In the genomic region with DNA sequence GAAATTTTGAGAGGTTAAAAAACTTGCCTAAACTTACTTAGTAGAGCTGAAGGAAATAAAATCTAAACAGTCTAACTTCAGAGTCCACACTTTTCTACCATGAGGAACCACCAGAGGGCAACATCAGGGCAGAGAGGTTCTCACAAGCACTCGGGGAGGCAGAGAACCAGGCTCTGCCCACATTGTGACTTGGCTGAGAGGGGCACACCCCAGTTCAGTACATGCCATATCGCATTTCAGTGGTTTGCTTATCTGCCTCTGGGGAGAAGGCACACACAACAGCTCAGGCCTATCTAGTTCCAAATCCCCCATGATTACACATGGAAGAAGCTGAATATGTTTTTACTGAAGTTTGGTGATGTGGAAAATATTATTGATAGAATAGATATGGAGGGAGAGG, we compare ENCODE assay signal across 7 cellular contexts. TPM values are rescaled to one million over a fixed set of nuclear protein-coding genes. Genes with fewer than 3 reads are reported as not detected.
DNase-seq lines count a peak whose midpoint lies in the region; ATAC-seq and TF ChIP-seq lines count a peak whose summit lies in the region.

No MANE protein-coding gene starts in this region.

- DNase-seq in GM06990 (ENCODE audit: extremely low read depth, insufficient read length) (no peak), HT1080 (ENCODE audit: low read depth) (peak; percentile 66), SKM-1 (lab: John Stamatoyannopoulos, UW; ENCODE audit: unreplicated experiment) (peak; percentile 20), fibroblast of pulmonary artery (ENCODE audit: low read depth) (peak; percentile 64), pons (ENCODE audit: low spot score) (peak; percentile 48)

- H3K4me3 ChIP-seq in GM06990 (replicated peaks; ENCODE audit: low read depth, low read length) (no peak overlapping the region), fibroblast of pulmonary artery (replicated peaks; ENCODE audit: low read depth, low read length) (no peak overlapping the region)

- H3K36me3 ChIP-seq in GM06990 (ENCODE audit: control insufficient read depth, insufficient read depth, low read length): no peaks in the 10 kb centered on the region

- TF ChIP-seq CTCF in GM06990 (IDR thresholded peaks at IDR 0.05; ENCODE audit: insufficient read depth, low read length, poor library complexity, severe bottlenecking) (peak; percentile 71), fibroblast of pulmonary artery (IDR thresholded peaks at IDR 0.05; ENCODE audit: low read length, missing control alignments) (peak; percentile 71)

- H3K27me3 ChIP-seq in GM06990 (replicated peaks; ENCODE audit: control insufficient read depth, insufficient read depth, low read length): no peaks in the 10 kb centered on the region

- ATAC-seq in GM21367 (IDR thresholded peaks at IDR 0.05; ENCODE audit: unreplicated experiment) (peak; percentile 88), HG02970 (IDR thresholded peaks at IDR 0.05; ENCODE audit: low FRiP score, unreplicated experiment) (no peak)

RNA-seq across cellular contexts. Expression of a gene that starts 49.2 kb away (rescaled TPM):
- total RNA-seq in HT1080 (2014; rRNA removed; shearing (Covaris generic)): not detected in 2 replicates
- polyA plus RNA-seq in HT1080 (2015; cell fraction: cytosol; rRNA removed): not detected in 2 replicates
- not detected in 2 replicates for polyA plus RNA-seq in HT1080 (2015; cell fraction: nucleus; rRNA removed)
